ENCODE assay signal across 1 cellular context in the genomic region with DNA sequence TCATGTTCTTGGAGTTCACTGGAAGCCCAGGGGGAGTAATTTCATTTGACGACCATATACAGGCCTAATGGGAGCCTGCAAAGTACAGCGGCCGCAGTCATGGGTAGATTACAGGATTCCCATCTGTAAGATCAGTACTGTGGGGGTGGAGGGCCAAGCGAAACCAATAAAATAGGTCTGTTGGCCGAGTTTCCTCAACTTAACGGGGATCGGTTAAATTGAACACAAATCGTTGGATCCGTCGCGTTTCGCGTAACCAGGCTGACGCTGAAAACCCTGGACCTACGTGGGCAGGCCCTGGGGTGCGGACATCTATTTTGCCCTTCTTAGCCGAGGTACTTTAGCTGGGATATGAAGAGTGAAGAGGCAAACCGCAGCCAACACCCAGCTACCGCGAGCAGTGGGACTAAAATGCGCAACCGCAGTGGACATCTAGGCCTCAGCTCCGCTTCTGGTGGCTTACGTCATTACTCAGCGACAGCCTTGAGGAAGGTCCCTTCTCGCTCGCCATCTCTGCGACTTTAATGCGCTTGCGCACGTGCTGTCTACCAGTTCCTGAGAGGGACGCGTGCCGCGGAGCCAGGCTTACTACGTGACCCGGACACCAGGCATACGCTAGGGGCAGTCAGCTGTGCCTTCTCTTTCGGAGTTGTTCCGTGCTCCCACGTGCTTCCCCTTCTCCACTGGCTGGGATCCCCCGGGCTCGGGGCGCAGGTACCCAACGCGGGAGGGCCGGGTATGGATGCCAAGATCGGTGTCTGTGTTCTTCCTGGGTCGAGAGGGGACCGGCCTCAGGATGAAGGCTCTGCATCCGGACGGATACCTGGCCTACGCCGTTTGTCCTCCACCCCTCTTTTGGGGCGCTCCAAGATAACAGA.
TF ChIP-seq lines count a peak whose summit lies in the region.

A gene (plus strand): TSS at position 551 of the 878 bp plus-strand sequence. CDS start 2,597 bp downstream, outside the sequence.

TF ChIP-seq in HEK293, 187 proteins besides CTCF, POLR2A, EP300 and RAD21 (continued from another document):
- TF ChIP-seq, protein P1, sequence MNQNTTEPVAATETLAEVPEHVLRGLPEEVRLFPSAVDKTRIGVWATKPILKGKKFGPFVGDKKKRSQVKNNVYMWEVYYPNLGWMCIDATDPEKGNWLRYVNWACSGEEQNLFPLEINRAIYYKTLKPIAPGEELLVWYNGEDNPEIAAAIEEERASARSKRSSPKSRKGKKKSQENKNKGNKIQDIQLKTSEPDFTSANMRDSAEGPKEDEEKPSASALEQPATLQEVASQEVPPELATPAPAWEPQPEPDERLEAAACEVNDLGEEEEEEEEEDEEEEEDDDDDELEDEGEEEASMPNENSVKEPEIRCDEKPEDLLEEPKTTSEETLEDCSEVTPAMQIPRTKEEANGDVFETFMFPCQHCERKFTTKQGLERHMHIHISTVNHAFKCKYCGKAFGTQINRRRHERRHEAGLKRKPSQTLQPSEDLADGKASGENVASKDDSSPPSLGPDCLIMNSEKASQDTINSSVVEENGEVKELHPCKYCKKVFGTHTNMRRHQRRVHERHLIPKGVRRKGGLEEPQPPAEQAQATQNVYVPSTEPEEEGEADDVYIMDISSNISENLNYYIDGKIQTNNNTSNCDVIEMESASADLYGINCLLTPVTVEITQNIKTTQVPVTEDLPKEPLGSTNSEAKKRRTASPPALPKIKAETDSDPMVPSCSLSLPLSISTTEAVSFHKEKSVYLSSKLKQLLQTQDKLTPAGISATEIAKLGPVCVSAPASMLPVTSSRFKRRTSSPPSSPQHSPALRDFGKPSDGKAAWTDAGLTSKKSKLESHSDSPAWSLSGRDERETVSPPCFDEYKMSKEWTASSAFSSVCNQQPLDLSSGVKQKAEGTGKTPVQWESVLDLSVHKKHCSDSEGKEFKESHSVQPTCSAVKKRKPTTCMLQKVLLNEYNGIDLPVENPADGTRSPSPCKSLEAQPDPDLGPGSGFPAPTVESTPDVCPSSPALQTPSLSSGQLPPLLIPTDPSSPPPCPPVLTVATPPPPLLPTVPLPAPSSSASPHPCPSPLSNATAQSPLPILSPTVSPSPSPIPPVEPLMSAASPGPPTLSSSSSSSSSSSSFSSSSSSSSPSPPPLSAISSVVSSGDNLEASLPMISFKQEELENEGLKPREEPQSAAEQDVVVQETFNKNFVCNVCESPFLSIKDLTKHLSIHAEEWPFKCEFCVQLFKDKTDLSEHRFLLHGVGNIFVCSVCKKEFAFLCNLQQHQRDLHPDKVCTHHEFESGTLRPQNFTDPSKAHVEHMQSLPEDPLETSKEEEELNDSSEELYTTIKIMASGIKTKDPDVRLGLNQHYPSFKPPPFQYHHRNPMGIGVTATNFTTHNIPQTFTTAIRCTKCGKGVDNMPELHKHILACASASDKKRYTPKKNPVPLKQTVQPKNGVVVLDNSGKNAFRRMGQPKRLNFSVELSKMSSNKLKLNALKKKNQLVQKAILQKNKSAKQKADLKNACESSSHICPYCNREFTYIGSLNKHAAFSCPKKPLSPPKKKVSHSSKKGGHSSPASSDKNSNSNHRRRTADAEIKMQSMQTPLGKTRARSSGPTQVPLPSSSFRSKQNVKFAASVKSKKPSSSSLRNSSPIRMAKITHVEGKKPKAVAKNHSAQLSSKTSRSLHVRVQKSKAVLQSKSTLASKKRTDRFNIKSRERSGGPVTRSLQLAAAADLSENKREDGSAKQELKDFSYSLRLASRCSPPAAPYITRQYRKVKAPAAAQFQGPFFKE (tag by site-specific recombination; IDR thresholded peaks at IDR 0.05; ENCODE audit: borderline replicate concordance) = no peak
- no peak; the same call in 1 of the 2 replicates for TF ChIP-seq ZBTB8A (tag by site-specific recombination; IDR thresholded peaks at IDR 0.05)
- no peak for TF ChIP-seq ZNF521 (tag by site-specific recombination; IDR thresholded peaks at IDR 0.05)
- TF ChIP-seq MZF1 (tag by site-specific recombination; IDR thresholded peaks at IDR 0.05; ENCODE audit: borderline replicate concordance) = peak; percentile 59; the same call in 1 of the 2 replicates
- no peak for TF ChIP-seq ZNF626 (tag by site-specific recombination; IDR thresholded peaks at IDR 0.05)
- no peak for TF ChIP-seq ZNF837 (tag by site-specific recombination; IDR thresholded peaks at IDR 0.05)
- peak; percentile 44 for TF ChIP-seq SP2 (tag by site-specific recombination; IDR thresholded peaks at IDR 0.05)
- TF ChIP-seq, protein P2, sequence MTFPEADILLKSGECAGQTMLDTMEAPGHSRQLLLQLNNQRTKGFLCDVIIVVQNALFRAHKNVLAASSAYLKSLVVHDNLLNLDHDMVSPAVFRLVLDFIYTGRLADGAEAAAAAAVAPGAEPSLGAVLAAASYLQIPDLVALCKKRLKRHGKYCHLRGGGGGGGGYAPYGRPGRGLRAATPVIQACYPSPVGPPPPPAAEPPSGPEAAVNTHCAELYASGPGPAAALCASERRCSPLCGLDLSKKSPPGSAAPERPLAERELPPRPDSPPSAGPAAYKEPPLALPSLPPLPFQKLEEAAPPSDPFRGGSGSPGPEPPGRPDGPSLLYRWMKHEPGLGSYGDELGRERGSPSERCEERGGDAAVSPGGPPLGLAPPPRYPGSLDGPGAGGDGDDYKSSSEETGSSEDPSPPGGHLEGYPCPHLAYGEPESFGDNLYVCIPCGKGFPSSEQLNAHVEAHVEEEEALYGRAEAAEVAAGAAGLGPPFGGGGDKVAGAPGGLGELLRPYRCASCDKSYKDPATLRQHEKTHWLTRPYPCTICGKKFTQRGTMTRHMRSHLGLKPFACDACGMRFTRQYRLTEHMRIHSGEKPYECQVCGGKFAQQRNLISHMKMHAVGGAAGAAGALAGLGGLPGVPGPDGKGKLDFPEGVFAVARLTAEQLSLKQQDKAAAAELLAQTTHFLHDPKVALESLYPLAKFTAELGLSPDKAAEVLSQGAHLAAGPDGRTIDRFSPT (tag by site-specific recombination; IDR thresholded peaks at IDR 0.05) = no peak
- TF ChIP-seq ZNF560 (tag by site-specific recombination; IDR thresholded peaks at IDR 0.05; ENCODE audit: borderline replicate concordance) = no peak
- TF ChIP-seq, protein P3, sequence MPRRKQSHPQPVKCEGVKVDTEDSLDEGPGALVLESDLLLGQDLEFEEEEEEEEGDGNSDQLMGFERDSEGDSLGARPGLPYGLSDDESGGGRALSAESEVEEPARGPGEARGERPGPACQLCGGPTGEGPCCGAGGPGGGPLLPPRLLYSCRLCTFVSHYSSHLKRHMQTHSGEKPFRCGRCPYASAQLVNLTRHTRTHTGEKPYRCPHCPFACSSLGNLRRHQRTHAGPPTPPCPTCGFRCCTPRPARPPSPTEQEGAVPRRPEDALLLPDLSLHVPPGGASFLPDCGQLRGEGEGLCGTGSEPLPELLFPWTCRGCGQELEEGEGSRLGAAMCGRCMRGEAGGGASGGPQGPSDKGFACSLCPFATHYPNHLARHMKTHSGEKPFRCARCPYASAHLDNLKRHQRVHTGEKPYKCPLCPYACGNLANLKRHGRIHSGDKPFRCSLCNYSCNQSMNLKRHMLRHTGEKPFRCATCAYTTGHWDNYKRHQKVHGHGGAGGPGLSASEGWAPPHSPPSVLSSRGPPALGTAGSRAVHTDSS (tag by site-specific recombination; IDR thresholded peaks at IDR 0.05) = no peak; the same call in 1 of the 2 replicates
